Comparison of ENCODE assay signal across 12 cellular contexts in genomic region chr17:50908140-50908859, GRCh38. TPM values are rescaled to one million over a fixed set of nuclear protein-coding genes. Genes with fewer than 3 reads are reported as not detected.
A peak's percentile ranks its signal among the peaks of the same experiment; 100 is the strongest.
DNase-seq lines count a peak whose midpoint lies in the region; ATAC-seq and TF ChIP-seq lines count a peak whose summit lies in the region.
"Had no signal": no experiment of that assay in that cellular context is flagged by ENCODE, and none has a peak within 500 bp of the region (broad histone marks: within the 10 kb centered on the region; RNA-seq: fewer than 3 reads in every experiment).

No MANE protein-coding gene starts in this region.

- no TSS peak for BruUV-seq in mammary epithelial cell (replicated peaks; lab: Mats Ljungman, UMichigan)

- no peaks in the 10 kb centered on the region for H4K20me1 ChIP-seq in mammary epithelial cell (ENCODE audit: insufficient read depth, low read length)

- H3K36me3 Mint-ChIP-seq in CD4-positive, alpha-beta memory T cell, result no peaks in the 10 kb centered on the region
- H3K36me3 Mint-ChIP-seq in memory B cell, result no peaks in the 10 kb centered on the region

- no peak for DNase-seq in CD4-positive, alpha-beta memory T cell
- DNase-seq in mammary epithelial cell (peak; percentile 52), memory B cell (ENCODE audit: low spot score in 2 of 2) (no peak), EL (no peak), GM10248 (ENCODE audit: extremely low spot score) (no peak)
- DNase-seq: activated B cell treated with CpG ODN at 0.5 μM for 24 hours, brain microvascular endothelial cell, NCI-H1694 treated with DMSO at 0.1 percent for 48 hours had no signal

- H3K9me3 ChIP-seq in CD4-positive, alpha-beta memory T cell (ENCODE audit: control insufficient read depth in 1 of 2, low read length in 2 of 2), result no peaks in the 10 kb centered on the region
- no peaks in the 10 kb centered on the region for H3K9me3 ChIP-seq in mammary epithelial cell (replicated peaks; ENCODE audit: insufficient read depth, low read length)
- H3K9me3 ChIP-seq: SJSA1 had no signal

- ATAC-seq in memory B cell (ENCODE audit: low read depth), result no peak
- no peak for ATAC-seq in HG03460 (IDR thresholded peaks at IDR 0.05; ENCODE audit: unreplicated experiment)
- ATAC-seq in HG02870 (IDR thresholded peaks at IDR 0.05; ENCODE audit: unreplicated experiment), result no peak

- POLR2A ChIA-PET in CD4-positive, alpha-beta memory T cell (lab: Charles Lee; ENCODE audit: partially characterized antibody), result interaction anchor here (0.7 to 33.8 kb wide), 10 partner anchors 8 to 56 kb away, joined by 3 to 688 read pairs (median 8); partner anchors contain the start of gene TOB1
- POLR2A ChIA-PET in GM10248 (lab: Yijun Ruan, JAX), result interaction anchor here (1.0 kb wide), 1 partner anchor 42 kb away, joined by 3 read pairs; the partner anchor contains the start of gene TOB1

- no peaks in the 10 kb centered on the region for H3K79me2 ChIP-seq in mammary epithelial cell (ENCODE audit: insufficient read depth, low read length)

- H3K27ac Mint-ChIP-seq in CD4-positive, alpha-beta memory T cell, result peak overlapping the region; percentile 96 to 99 (median 99)
- H3K27ac Mint-ChIP-seq in memory B cell, result peak overlapping the region; percentile 10
- H3K27ac Mint-ChIP-seq: activated B cell treated with CpG ODN at 0.5 μM for 24 hours had no signal

- intact Hi-C loops in CD4-positive, alpha-beta memory T cell (cut with micrococcal nuclease), result loop anchor here (5.0 kb wide), 1 partner anchor 34 kb away; no protein-coding TSS in a partner anchor
- intact Hi-C loops in mammary epithelial cell (cut with micrococcal nuclease), result no loop called here

- no peak overlapping the region for H3K4me2 ChIP-seq in mammary epithelial cell (ENCODE audit: insufficient read depth, low read depth, low read length)

- H3K27me3 Mint-ChIP-seq in CD4-positive, alpha-beta memory T cell, result no peaks in the 10 kb centered on the region
- peaks cover 2% of the 10 kb centered on the region for H3K27me3 Mint-ChIP-seq in memory B cell
- H3K27me3 Mint-ChIP-seq: activated B cell treated with CpG ODN at 0.5 μM for 24 hours had no signal

- H3K4me1 Mint-ChIP-seq in CD4-positive, alpha-beta memory T cell, result peaks cover 42 to 71% (median 56%) of the 10 kb centered on the region in 4 donors
- peaks cover 15% of the 10 kb centered on the region for H3K4me1 Mint-ChIP-seq in memory B cell

- 80% methylated on average over 7 of the region's 8 CpGs for WGBS in mammary epithelial cell (ENCODE audit: low coverage, missing lambda C conversion rate)

- dilution Hi-C loops in mammary epithelial cell (cut with HindIII; ENCODE audit: low sequenced_read_pairs), result no loop called here

- H3K4me3 ChIP-seq in CD4-positive, alpha-beta memory T cell (ENCODE audit: low read length in 2 of 2), result no peak overlapping the region
- H3K4me3 ChIP-seq in mammary epithelial cell (replicated peaks in 1 of 3; ENCODE audit: insufficient read depth in 1 of 3, low read depth in 2 of 3, low read length in 3 of 3), result no peak overlapping the region
- H3K4me3 ChIP-seq: SJSA1 had no signal

- no peaks in the 10 kb centered on the region for H3K36me3 ChIP-seq in CD4-positive, alpha-beta memory T cell (ENCODE audit: insufficient read depth, low read length)
- H3K36me3 ChIP-seq in mammary epithelial cell (ENCODE audit: insufficient read depth, low read length), result no peaks in the 10 kb centered on the region
- H3K36me3 ChIP-seq: brain microvascular endothelial cell, SJSA1 had no signal

- peak overlapping the region; percentile 94 for H3K27ac ChIP-seq in 22Rv1
- peak overlapping the region; percentile 84 for H3K27ac ChIP-seq in CD4-positive, alpha-beta memory T cell (ENCODE audit: low read depth, low read length)
- no peak overlapping the region for H3K27ac ChIP-seq in mammary epithelial cell (ENCODE audit: insufficient read depth, low read depth, low read length)
- H3K27ac ChIP-seq: brain microvascular endothelial cell, SJSA1 had no signal

- H3K9me3 Mint-ChIP-seq in CD4-positive, alpha-beta memory T cell, result no peaks in the 10 kb centered on the region
- H3K9me3 Mint-ChIP-seq in memory B cell, result no peaks in the 10 kb centered on the region
- H3K9me3 Mint-ChIP-seq: activated B cell treated with CpG ODN at 0.5 μM for 24 hours had no signal

- no peak overlapping the region for H3K9ac ChIP-seq in mammary epithelial cell (ENCODE audit: insufficient read depth, low read length)

- in situ Hi-C loops in mammary epithelial cell (cut with MboI; ENCODE audit: low sequenced_read_pairs in 2 of 2), result no loop called here

- H3K4me1 ChIP-seq in CD4-positive, alpha-beta memory T cell (ENCODE audit: insufficient read depth, low read length), result peaks cover 82% of the 10 kb centered on the region
- peaks cover 40% of the 10 kb centered on the region for H3K4me1 ChIP-seq in mammary epithelial cell (ENCODE audit: insufficient read depth, low read length)
- H3K4me1 ChIP-seq: SJSA1 had no signal

- no peaks in the 10 kb centered on the region for H3K27me3 ChIP-seq in CD4-positive, alpha-beta memory T cell (ENCODE audit: insufficient read depth, low read length)
- H3K27me3 ChIP-seq in mammary epithelial cell (ENCODE audit: insufficient read depth, low read length), result no peaks in the 10 kb centered on the region
- H3K27me3 ChIP-seq: SJSA1 had no signal

- peak overlapping the region in 3 of 8 donors; percentile 57 to 74 (median 68) for H3K4me3 Mint-ChIP-seq in CD4-positive, alpha-beta memory T cell
- H3K4me3 Mint-ChIP-seq in memory B cell, result no peak overlapping the region
- H3K4me3 Mint-ChIP-seq: activated B cell treated with CpG ODN at 0.5 μM for 24 hours had no signal

- TF ChIP-seq CTCF in 22Rv1 (IDR thresholded peaks at IDR 0.05), result no peak
- TF ChIP-seq CTCF in mammary epithelial cell (conservative IDR thresholded peaks at IDR 0.05 in 1 of 2, IDR thresholded peaks at IDR 0.05 in 1 of 2; ENCODE audit: extremely low read depth in 1 of 2, insufficient read depth in 1 of 2, low read depth in 1 of 2, low read length in 2 of 2), result no peak
- no peak for TF ChIP-seq CTCF in GM10248 (IDR thresholded peaks at IDR 0.05; ENCODE audit: control extremely low read depth, extremely low read depth, low read depth, missing control alignments)

- no peak overlapping the region for H2AFZ ChIP-seq in mammary epithelial cell (ENCODE audit: low read depth, low read length)

- CTCF ChIA-PET in CD4-positive, alpha-beta memory T cell (lab: Charles Lee; ENCODE audit: partially characterized antibody), result interaction anchor here (0.9 to 2.8 kb wide), 10 partner anchors 21 to 55 kb away, joined by 3 to 14 read pairs (median 6); partner anchors contain the start of gene TOB1
- CTCF ChIA-PET in mammary epithelial cell (lab: Charles Lee; ENCODE audit: low non-redundant PET) (no interaction called here), GM10248 (lab: Yijun Ruan, JAX) (interaction anchor here (1.0 to 1.5 kb wide), 2 partner anchors 8 to 42 kb away, joined by 3 read pairs; partner anchors contain the start of gene TOB1)

RNA-seq across cellular contexts. Expression of gene TOB1, which starts 42.1 kb away (rescaled TPM):
- 100 to 1,000 TPM in 1 of 2 experiments, 10 to 100 TPM in 1; 93.7 to 104 TPM for total RNA-seq in CD4-positive, alpha-beta memory T cell
- 100 to 1,000 TPM in 1 of 2 donors, 10 to 100 TPM in 1; 74.3 to 102 TPM for polyA plus RNA-seq in CD4-positive, alpha-beta memory T cell
- 100 to 1,000 TPM in 1 of 2 donors, 10 to 100 TPM in 1; 51.2 to 149 TPM for total RNA-seq in mammary epithelial cell
- polyA plus RNA-seq in mammary epithelial cell, result 89.6 TPM
- polyA minus RNA-seq in mammary epithelial cell, result 94.4 TPM
